In the genomic region with DNA sequence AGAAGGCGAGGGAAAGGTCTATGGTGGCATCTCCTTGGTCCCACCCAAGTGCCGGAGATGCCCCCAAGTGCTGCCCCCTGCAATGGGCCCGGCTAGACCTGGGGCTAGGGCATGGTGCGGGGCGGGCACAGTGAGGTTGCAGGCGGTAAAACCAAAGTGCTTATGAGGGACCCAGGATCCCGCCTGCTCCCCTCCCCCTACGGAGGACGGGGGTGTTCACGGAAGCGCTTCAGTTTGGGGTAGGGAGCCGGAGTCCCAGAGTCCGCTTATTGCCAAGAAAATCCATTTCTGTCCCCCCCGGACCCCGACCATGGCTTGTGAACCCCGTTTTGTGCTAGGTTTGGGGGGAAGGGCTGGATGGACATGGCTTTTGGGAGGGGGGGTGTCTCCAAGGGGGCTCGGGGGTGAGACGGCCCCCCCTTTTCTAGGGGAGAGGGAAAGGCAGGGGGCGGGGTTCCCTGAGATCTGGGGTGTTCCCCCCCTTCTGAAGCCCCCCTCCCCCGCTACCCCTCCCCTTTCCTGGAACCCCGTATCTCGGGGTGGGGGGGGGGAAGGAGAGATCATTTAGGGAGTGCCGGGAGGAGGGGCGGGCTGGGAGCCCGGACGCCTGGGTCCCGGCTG, we compare ENCODE assay signal across 1 cellular context.
TF ChIP-seq lines count a peak whose summit lies in the region.

No MANE protein-coding gene starts in this region.

TF ChIP-seq in WTC11, 78 proteins besides CTCF, POLR2A, EP300 and RAD21 (continued from another document):
- TF ChIP-seq, protein P1, sequence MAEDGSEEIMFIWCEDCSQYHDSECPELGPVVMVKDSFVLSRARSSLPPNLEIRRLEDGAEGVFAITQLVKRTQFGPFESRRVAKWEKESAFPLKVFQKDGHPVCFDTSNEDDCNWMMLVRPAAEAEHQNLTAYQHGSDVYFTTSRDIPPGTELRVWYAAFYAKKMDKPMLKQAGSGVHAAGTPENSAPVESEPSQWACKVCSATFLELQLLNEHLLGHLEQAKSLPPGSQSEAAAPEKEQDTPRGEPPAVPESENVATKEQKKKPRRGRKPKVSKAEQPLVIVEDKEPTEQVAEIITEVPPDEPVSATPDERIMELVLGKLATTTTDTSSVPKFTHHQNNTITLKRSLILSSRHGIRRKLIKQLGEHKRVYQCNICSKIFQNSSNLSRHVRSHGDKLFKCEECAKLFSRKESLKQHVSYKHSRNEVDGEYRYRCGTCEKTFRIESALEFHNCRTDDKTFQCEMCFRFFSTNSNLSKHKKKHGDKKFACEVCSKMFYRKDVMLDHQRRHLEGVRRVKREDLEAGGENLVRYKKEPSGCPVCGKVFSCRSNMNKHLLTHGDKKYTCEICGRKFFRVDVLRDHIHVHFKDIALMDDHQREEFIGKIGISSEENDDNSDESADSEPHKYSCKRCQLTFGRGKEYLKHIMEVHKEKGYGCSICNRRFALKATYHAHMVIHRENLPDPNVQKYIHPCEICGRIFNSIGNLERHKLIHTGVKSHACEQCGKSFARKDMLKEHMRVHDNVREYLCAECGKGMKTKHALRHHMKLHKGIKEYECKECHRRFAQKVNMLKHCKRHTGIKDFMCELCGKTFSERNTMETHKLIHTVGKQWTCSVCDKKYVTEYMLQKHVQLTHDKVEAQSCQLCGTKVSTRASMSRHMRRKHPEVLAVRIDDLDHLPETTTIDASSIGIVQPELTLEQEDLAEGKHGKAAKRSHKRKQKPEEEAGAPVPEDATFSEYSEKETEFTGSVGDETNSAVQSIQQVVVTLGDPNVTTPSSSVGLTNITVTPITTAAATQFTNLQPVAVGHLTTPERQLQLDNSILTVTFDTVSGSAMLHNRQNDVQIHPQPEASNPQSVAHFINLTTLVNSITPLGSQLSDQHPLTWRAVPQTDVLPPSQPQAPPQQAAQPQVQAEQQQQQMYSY (CRISPR knock-in tag; IDR thresholded peaks at IDR 0.05), result no peak
- TF ChIP-seq ZNF396 (CRISPR knock-in tag; IDR thresholded peaks at IDR 0.05; ENCODE audit: borderline replicate concordance) (no peak), RORB (CRISPR knock-in tag; IDR thresholded peaks at IDR 0.05) (no peak), ATF1 (CRISPR knock-in tag; IDR thresholded peaks at IDR 0.05) (no peak)
- TF ChIP-seq, protein P2, sequence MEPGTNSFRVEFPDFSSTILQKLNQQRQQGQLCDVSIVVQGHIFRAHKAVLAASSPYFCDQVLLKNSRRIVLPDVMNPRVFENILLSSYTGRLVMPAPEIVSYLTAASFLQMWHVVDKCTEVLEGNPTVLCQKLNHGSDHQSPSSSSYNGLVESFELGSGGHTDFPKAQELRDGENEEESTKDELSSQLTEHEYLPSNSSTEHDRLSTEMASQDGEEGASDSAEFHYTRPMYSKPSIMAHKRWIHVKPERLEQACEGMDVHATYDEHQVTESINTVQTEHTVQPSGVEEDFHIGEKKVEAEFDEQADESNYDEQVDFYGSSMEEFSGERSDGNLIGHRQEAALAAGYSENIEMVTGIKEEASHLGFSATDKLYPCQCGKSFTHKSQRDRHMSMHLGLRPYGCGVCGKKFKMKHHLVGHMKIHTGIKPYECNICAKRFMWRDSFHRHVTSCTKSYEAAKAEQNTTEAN (CRISPR knock-in tag; IDR thresholded peaks at IDR 0.05), result no peak
- TF ChIP-seq, protein P3, sequence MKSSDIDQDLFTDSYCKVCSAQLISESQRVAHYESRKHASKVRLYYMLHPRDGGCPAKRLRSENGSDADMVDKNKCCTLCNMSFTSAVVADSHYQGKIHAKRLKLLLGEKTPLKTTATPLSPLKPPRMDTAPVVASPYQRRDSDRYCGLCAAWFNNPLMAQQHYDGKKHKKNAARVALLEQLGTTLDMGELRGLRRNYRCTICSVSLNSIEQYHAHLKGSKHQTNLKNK (CRISPR knock-in tag; IDR thresholded peaks at IDR 0.05), result no peak
